In genomic region chr10:1280436-1281401, GRCh38 we compare ENCODE assay signal across 25 cellular contexts.
DNase-seq lines count a peak whose midpoint lies in the region; ATAC-seq, FAIRE-seq and TF ChIP-seq lines count a peak whose summit lies in the region.
"Had no signal": no experiment of that assay in that cellular context is flagged by ENCODE, and none has a peak within 500 bp of the region (broad histone marks: within the 10 kb centered on the region; RNA-seq: fewer than 3 reads in every experiment).

No MANE protein-coding gene starts in this region.

- no peaks in the 10 kb centered on the region for H3K9me3 ChIP-seq in HepG2 (ENCODE audit: low read length)
- H3K9me3 ChIP-seq in right lobe of liver = no peaks in the 10 kb centered on the region
- H3K9me3 ChIP-seq: A549 had no signal

- FAIRE-seq in HepG2 (lab: Jason Lieb, UNC) (no peak), bronchial epithelial cell (lab: Jason Lieb, UNC) (peak; percentile 86)
- FAIRE-seq: A549, G401.6 had no signal

- POLR2A ChIA-PET in HepG2 (lab: Yijun Ruan, JAX) = no interaction called here

- WGBS in HepG2 (ENCODE audit: low lambda C conversion rate) = 28% methylated on average over 19 of the region's 19 CpGs
- 64% methylated on average over 18 of the region's 19 CpGs for WGBS in right lobe of liver (ENCODE audit: insufficient coverage, low coverage, low lambda C conversion rate, missing lambda C conversion rate)

- peaks cover 27 to 43% of the 10 kb centered on the region in 2 donors for H3K27me3 Mint-ChIP-seq in stimulated activated naive B cell treated with anti-CD40 and anti-IgM and Interleukin-4, amounts not matched to agents 10 μg/mL and 1 μg/mL and 100 μg/mL, for 72 hours
- H3K27me3 Mint-ChIP-seq in activated CD4-positive, alpha-beta T cell treated with anti-CD3 and anti-CD28 coated beads, Interleukin-2, amount 10 ng/mL, durations not matched to agents 24 days and 14 days = peaks cover 9% of the 10 kb centered on the region

- CTCF ChIA-PET in HepG2 (lab: Yijun Ruan, JAX; ENCODE audit: low intra/inter-chr PET ratio, low total read pairs) = no interaction called here

- DNase-seq in HepG2 (ENCODE audit: low spot score) (no peak), right lobe of liver (no peak), bronchial epithelial cell (ENCODE audit: low read depth) (no peak), mucosa of gallbladder (ENCODE audit: low spot score) (peak; percentile 3), HCEC 1CT (no peak)
- no peak for DNase-seq in stimulated activated naive B cell treated with anti-CD40 and anti-IgM and Interleukin-4, amounts not matched to agents 10 μg/mL and 1 μg/mL and 100 μg/mL, for 72 hours
- DNase-seq in activated CD4-positive, alpha-beta T cell treated with anti-CD3 and anti-CD28 coated beads, Interleukin-2, amount 10 ng/mL, durations not matched to agents 24 days and 14 days = no peak
- DNase-seq: AML-193; CD4-positive, alpha-beta T cell; DMS53; NCI-H1048; NCI-H1417; NCI-H1694; NCI-H2029 treated with DMSO at 0.1 percent for 48 hours; NCI-H226; NCI-H510A; NCI-H69; RPMI8226; SHP77 had no signal

- H3K79me2 ChIP-seq in HepG2 (ENCODE audit: insufficient read depth, low read length) = no peaks in the 10 kb centered on the region

- intact Hi-C loops in HepG2 (cut with micrococcal nuclease; ENCODE audit: unreplicated experiment) (no loop called here), right lobe of liver (cut with DNase I) (no loop called here)
- intact Hi-C loops in activated CD4-positive, alpha-beta T cell treated with anti-CD3 and anti-CD28 coated beads, Interleukin-2, amount 10 ng/mL, durations not matched to agents 24 days and 14 days (cut with micrococcal nuclease) = no loop called here

- H3K9me3 Mint-ChIP-seq in stimulated activated naive B cell treated with anti-CD40 and anti-IgM and Interleukin-4, amounts not matched to agents 10 μg/mL and 1 μg/mL and 100 μg/mL, for 72 hours = no peaks in the 10 kb centered on the region
- H3K9me3 Mint-ChIP-seq in activated CD4-positive, alpha-beta T cell treated with anti-CD3 and anti-CD28 coated beads, Interleukin-2, amount 10 ng/mL, durations not matched to agents 24 days and 14 days = no peaks in the 10 kb centered on the region
- H3K9me3 Mint-ChIP-seq: CD4-positive, alpha-beta T cell; GM23338 had no signal

- peaks cover 0 to 31% of the 10 kb centered on the region in 2 experiments; a peak in 4 of 5 replicates for H3K27me3 ChIP-seq in HepG2 (ENCODE audit: control insufficient read depth in 1 of 2, insufficient read depth in 2 of 2, low read length in 2 of 2)
- H3K27me3 ChIP-seq in right lobe of liver = no peaks in the 10 kb centered on the region
- no peaks in the 10 kb centered on the region for H3K27me3 ChIP-seq in bronchial epithelial cell (ENCODE audit: control insufficient read depth, insufficient read depth, low read length)
- H3K27me3 ChIP-seq: BLaER1 treated with 17β-estradiol and CSF1 and Interleukin-3, amounts not matched to agents 10 nM and 100 nM had no signal

- no peak overlapping the region for H2AFZ ChIP-seq in HepG2 (ENCODE audit: low read length)
- H2AFZ ChIP-seq: GM23338 had no signal

- BruUV-seq in HepG2 (replicated peaks; lab: Mats Ljungman, UMichigan) = no TSS peak

- H3K36me3 Mint-ChIP-seq in stimulated activated naive B cell treated with anti-CD40 and anti-IgM and Interleukin-4, amounts not matched to agents 10 μg/mL and 1 μg/mL and 100 μg/mL, for 72 hours = no peaks in the 10 kb centered on the region
- H3K36me3 Mint-ChIP-seq in activated CD4-positive, alpha-beta T cell treated with anti-CD3 and anti-CD28 coated beads, Interleukin-2, amount 10 ng/mL, durations not matched to agents 24 days and 14 days (ENCODE audit: low read depth) = no peaks in the 10 kb centered on the region

- H3K27ac Mint-ChIP-seq in stimulated activated naive B cell treated with anti-CD40 and anti-IgM and Interleukin-4, amounts not matched to agents 10 μg/mL and 1 μg/mL and 100 μg/mL, for 72 hours = no peak overlapping the region
- no peak overlapping the region for H3K27ac Mint-ChIP-seq in activated CD4-positive, alpha-beta T cell treated with anti-CD3 and anti-CD28 coated beads, Interleukin-2, amount 10 ng/mL, durations not matched to agents 24 days and 14 days
- H3K27ac Mint-ChIP-seq: CD4-positive, alpha-beta T cell; GM23338 had no signal

- no peaks in the 10 kb centered on the region for H4K20me1 ChIP-seq in HepG2 (ENCODE audit: insufficient read depth, low read length)
- H4K20me1 ChIP-seq: BLaER1 treated with 17β-estradiol and CSF1 and Interleukin-3, amounts not matched to agents 10 nM and 100 nM had no signal

- TF ChIP-seq CTCF in HepG2 (CRISPR knock-in tag; IDR thresholded peaks at IDR 0.05) (no peak), right lobe of liver (IDR thresholded peaks at IDR 0.05) (no peak), bronchial epithelial cell (IDR thresholded peaks at IDR 0.05; ENCODE audit: insufficient read depth, low read length, severe bottlenecking) (no peak)

- no peak for ATAC-seq in HepG2
- ATAC-seq in right lobe of liver = no peak
- peak; percentile 16 to 27 for ATAC-seq in stimulated activated naive B cell treated with anti-CD40 and anti-IgM and Interleukin-4, amounts not matched to agents 10 μg/mL and 1 μg/mL and 100 μg/mL, for 72 hours (replicated peaks)
- ATAC-seq in GM21390 (IDR thresholded peaks at IDR 0.05; ENCODE audit: unreplicated experiment) = no peak
- ATAC-seq: A549, GM23338, HCT116 had no signal

- TF ChIP-seq POLR2A in HepG2 (IDR thresholded peaks at IDR 0.05; ENCODE audit: insufficient read depth in 1 of 2, low read depth in 2 of 2, low read length in 2 of 2) (no peak), right lobe of liver (IDR thresholded peaks at IDR 0.05) (no peak)

- in situ Hi-C loops in HepG2 (cut with HindIII; ENCODE audit: extremely low pct_ligation_motif_present, low pct_unique_long_range_greater_than_20kb) = no loop called here

- no peak overlapping the region for H3K27ac ChIP-seq in HepG2 (ENCODE audit: extremely low read length, insufficient read depth, low read length)
- H3K27ac ChIP-seq in right lobe of liver = no peak overlapping the region
- H3K27ac ChIP-seq: A549; BLaER1 treated with 17β-estradiol and CSF1 and Interleukin-3, amounts not matched to agents 10 nM and 100 nM had no signal

- H3K4me1 ChIP-seq in HepG2 (ENCODE audit: insufficient read depth, low read length) = no peaks in the 10 kb centered on the region
- H3K4me1 ChIP-seq in right lobe of liver = no peaks in the 10 kb centered on the region
- H3K4me1 ChIP-seq: A549 had no signal

- H3K4me2 ChIP-seq in HepG2 (ENCODE audit: low read depth, low read length) = no peak overlapping the region
- H3K4me2 ChIP-seq: A549, GM23338 had no signal

- TF ChIP-seq EP300 in HepG2 (IDR thresholded peaks at IDR 0.05; ENCODE audit: low read depth in 2 of 2, low read length in 2 of 2) (no peak), HepG2 (CRISPR knock-in tag; IDR thresholded peaks at IDR 0.05; ENCODE audit: borderline replicate concordance) (no peak)

- H3K36me3 ChIP-seq in HepG2 (replicated peaks in 1 of 2; ENCODE audit: control insufficient read depth in 1 of 2, insufficient read depth in 2 of 2, low read length in 2 of 2) (no peaks in the 10 kb centered on the region), right lobe of liver (no peaks in the 10 kb centered on the region), bronchial epithelial cell (ENCODE audit: control insufficient read depth, insufficient read depth, low read length) (no peaks in the 10 kb centered on the region)
- H3K36me3 ChIP-seq: BLaER1 treated with 17β-estradiol and CSF1 and Interleukin-3, amounts not matched to agents 10 nM and 100 nM had no signal

- H3K4me3 ChIP-seq in HepG2 (replicated peaks in 1 of 3; ENCODE audit: insufficient read depth in 1 of 3, low read depth in 2 of 3, low read length in 3 of 3) (no peak overlapping the region), right lobe of liver (no peak overlapping the region), bronchial epithelial cell (ENCODE audit: low read depth, low read length) (no peak overlapping the region)
- H3K4me3 ChIP-seq: A549; BLaER1 treated with 17β-estradiol and CSF1 and Interleukin-3, amounts not matched to agents 10 nM and 100 nM; GM23338 had no signal

- TF ChIP-seq RAD21 in HepG2 (CRISPR knock-in tag; IDR thresholded peaks at IDR 0.05) = no peak

- no peak overlapping the region for H3K4me3 Mint-ChIP-seq in stimulated activated naive B cell treated with anti-CD40 and anti-IgM and Interleukin-4, amounts not matched to agents 10 μg/mL and 1 μg/mL and 100 μg/mL, for 72 hours
- H3K4me3 Mint-ChIP-seq in activated CD4-positive, alpha-beta T cell treated with anti-CD3 and anti-CD28 coated beads, Interleukin-2, amount 10 ng/mL, durations not matched to agents 24 days and 14 days = no peak overlapping the region
- H3K4me3 Mint-ChIP-seq: CD4-positive, alpha-beta T cell; GM23338 had no signal

- no peaks in the 10 kb centered on the region for H3K4me1 Mint-ChIP-seq in stimulated activated naive B cell treated with anti-CD40 and anti-IgM and Interleukin-4, amounts not matched to agents 10 μg/mL and 1 μg/mL and 100 μg/mL, for 72 hours
- H3K4me1 Mint-ChIP-seq in activated CD4-positive, alpha-beta T cell treated with anti-CD3 and anti-CD28 coated beads, Interleukin-2, amount 10 ng/mL, durations not matched to agents 24 days and 14 days = no peaks in the 10 kb centered on the region
- H3K4me1 Mint-ChIP-seq: GM23338 had no signal

- H3K9ac ChIP-seq in HepG2 (ENCODE audit: insufficient read depth, low read depth, low read length) = no peak overlapping the region
- H3K9ac ChIP-seq: BLaER1 treated with 17β-estradiol and CSF1 and Interleukin-3, amounts not matched to agents 10 nM and 100 nM had no signal

TF ChIP-seq in HepG2, 621 proteins besides CTCF, POLR2A, EP300 and RAD21:
- no peak for TF ChIP-seq IRF2 (CRISPR knock-in tag; IDR thresholded peaks at IDR 0.05)
- peak; percentile 80 for TF ChIP-seq ATF7 (IDR thresholded peaks at IDR 0.05)
- TF ChIP-seq ATF7 (CRISPR knock-in tag; IDR thresholded peaks at IDR 0.05) = no peak
- TF ChIP-seq ZNF746 (CRISPR knock-in tag; IDR thresholded peaks at IDR 0.05) = no peak
- no peak for TF ChIP-seq CENPX (CRISPR knock-in tag; IDR thresholded peaks at IDR 0.05)
- no peak for TF ChIP-seq SMARCE1 (IDR thresholded peaks at IDR 0.05; ENCODE audit: borderline replicate concordance)
- no peak for TF ChIP-seq HOXA9 (CRISPR knock-in tag; IDR thresholded peaks at IDR 0.05; ENCODE audit: borderline replicate concordance)
- TF ChIP-seq ZNF614 (CRISPR knock-in tag; IDR thresholded peaks at IDR 0.05; ENCODE audit: borderline replicate concordance) = no peak
- TF ChIP-seq ZNF44 (CRISPR knock-in tag; IDR thresholded peaks at IDR 0.05) = no peak
TF ChIP-seq in HepG2: peak in this region for 1.

Comparison
In these comparisons a context has a peak if more than half of its experiments do, and no peak if none do; other contexts are left out.
1. ATAC-seq: peak in stimulated activated naive B cell treated with anti-CD40 and anti-IgM and Interleukin-4, amounts not matched to agents 10 μg/mL and 1 μg/mL and 100 μg/mL, for 72 hours (2 of 2); none in HepG2 (single experiment), right lobe of liver (0 of 4) and GM21390 (single experiment).